In the genomic region with DNA sequence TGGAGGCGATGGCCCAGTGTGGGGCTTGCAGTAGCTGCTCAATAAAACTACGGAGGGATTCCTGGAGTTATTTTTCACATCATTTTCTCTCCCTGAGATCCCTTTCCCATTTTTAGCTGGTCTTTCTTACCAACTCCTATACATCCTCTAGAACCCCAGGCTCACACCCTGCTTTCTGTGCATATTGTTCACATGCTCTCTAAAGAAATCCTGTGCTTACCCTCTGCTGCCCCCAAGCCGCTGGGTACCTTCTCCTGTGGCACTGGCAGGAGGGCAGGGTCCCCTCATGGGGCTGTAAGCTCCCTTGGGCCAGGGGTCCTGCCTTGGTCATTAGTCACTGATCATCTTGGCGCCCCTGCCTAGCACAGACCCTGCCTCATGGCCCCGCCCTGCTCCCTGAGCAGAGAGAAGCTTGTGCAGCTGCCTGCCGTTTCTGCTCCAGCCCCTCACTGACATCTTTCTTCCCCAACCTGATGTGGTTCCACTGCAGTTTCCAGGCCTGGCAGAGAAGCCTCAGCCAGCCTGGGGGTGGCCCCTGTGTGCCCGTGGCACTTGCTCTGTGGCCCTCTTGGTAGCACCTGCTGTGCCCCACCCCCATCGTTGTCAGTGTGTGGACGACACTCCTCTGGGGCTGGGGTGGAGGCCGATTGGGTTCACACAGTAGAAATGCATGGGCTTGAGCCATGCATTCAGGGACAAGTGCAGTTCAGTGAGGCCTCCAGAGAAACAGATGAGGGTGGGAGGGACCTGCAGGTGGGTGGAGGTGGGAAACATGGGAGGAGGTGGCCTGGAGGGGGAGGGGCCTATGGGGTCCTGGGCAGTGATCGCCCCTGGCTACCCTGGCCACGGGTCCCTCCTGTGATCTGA, we compare ENCODE assay signal across 23 cellular contexts.
DNase-seq lines count a peak whose midpoint lies in the region; ATAC-seq, FAIRE-seq and TF ChIP-seq lines count a peak whose summit lies in the region.
"Had no signal": no experiment of that assay in that cellular context is flagged by ENCODE, and none has a peak within 500 bp of the region (broad histone marks: within the 10 kb centered on the region; RNA-seq: fewer than 3 reads in every experiment).

No MANE protein-coding gene starts in this region.

- TF ChIP-seq CTCF in right atrium auricular region (IDR thresholded peaks at IDR 0.05) = no peak
- TF ChIP-seq CTCF in lower lobe of right lung (IDR thresholded peaks at IDR 0.05) = no peak

- H3K4me1 Mint-ChIP-seq in central memory CD8-positive, alpha-beta T cell = peaks cover 46% of the 10 kb centered on the region
- H3K4me1 Mint-ChIP-seq in stimulated activated memory B cell treated with anti-CD40 and anti-IgM and Interleukin-4, amounts not matched to agents 10 μg/mL and 1 μg/mL and 100 μg/mL, for 72 hours = peaks cover 22% of the 10 kb centered on the region
- peaks cover 17% of the 10 kb centered on the region for H3K4me1 Mint-ChIP-seq in activated CD4-positive, alpha-beta memory T cell treated with anti-CD3 and anti-CD28 coated beads for 36 hours (ENCODE audit: low read depth)

- no peak for FAIRE-seq in GM12892 (lab: Jason Lieb, UNC)
- FAIRE-seq: A549, H54 had no signal

- CTCF ChIA-PET in activated CD4-positive, alpha-beta memory T cell treated with anti-CD3 and anti-CD28 coated beads for 36 hours (lab: Charles Lee) = interaction anchor here (3.2 kb wide), 1 partner anchor 12 kb away, joined by 14 read pairs; no protein-coding TSS in a partner anchor

- TF ChIP-seq POLR2A in GM12892 (IDR thresholded peaks at IDR 0.05; ENCODE audit: low read depth, low read length) = no peak

- DNase-seq in Right ventricle myocardium superior = peak; percentile 17
- no peak for DNase-seq in right atrium auricular region (ENCODE audit: low spot score)
- no peak for DNase-seq in central memory CD8-positive, alpha-beta T cell (ENCODE audit: low spot score in 2 of 2)
- peak; percentile 36 for DNase-seq in lower lobe of right lung
- no peak for DNase-seq in stimulated activated CD4-positive, alpha-beta T cell treated with anti-CD3 and anti-CD28 coated beads, Interleukin-2, amount 100 ng/mL, for 24 hours
- DNase-seq in GM12892 (ENCODE audit: insufficient read length) = no peak
- no peak for DNase-seq in activated CD4-positive, alpha-beta memory T cell treated with anti-CD3 and anti-CD28 coated beads for 36 hours
- DNase-seq: C1 segment of cervical spinal cord, DMS79 treated with DMSO at 0.1 percent for 48 hours, HFFc6, IMR-90, MG63, NCI-H1092, NCI-H1436 treated with DMSO at 0.1 percent for 48 hours, NCI-H2029, NCI-H526, PC-3, RPMI8226, SIG-M5 had no signal

- peak overlapping the region; percentile 36 for H3K27ac Mint-ChIP-seq in central memory CD8-positive, alpha-beta T cell (ENCODE audit: low read depth)
- H3K27ac Mint-ChIP-seq in stimulated activated memory B cell treated with anti-CD40 and anti-IgM and Interleukin-4, amounts not matched to agents 10 μg/mL and 1 μg/mL and 100 μg/mL, for 72 hours = no peak overlapping the region
- H3K27ac Mint-ChIP-seq in activated CD4-positive, alpha-beta memory T cell treated with anti-CD3 and anti-CD28 coated beads for 36 hours = no peak overlapping the region
- H3K27ac Mint-ChIP-seq: HFFc6 had no signal

- H3K27ac ChIP-seq in right atrium auricular region = no peak overlapping the region
- no peak overlapping the region for H3K27ac ChIP-seq in lower lobe of right lung
- H3K27ac ChIP-seq: A549, HL-60 had no signal

- POLR2A ChIA-PET in activated CD4-positive, alpha-beta memory T cell treated with anti-CD3 and anti-CD28 coated beads for 36 hours (lab: Charles Lee) = no interaction called here

- H3K27me3 ChIP-seq in right atrium auricular region (no peaks in the 10 kb centered on the region), lower lobe of right lung (ENCODE audit: low read depth) (peaks cover 55% of the 10 kb centered on the region)
- H3K27me3 ChIP-seq: MG63 had no signal

- H3K4me3 ChIP-seq in right atrium auricular region (no peak overlapping the region), lower lobe of right lung (no peak overlapping the region)
- H3K4me3 ChIP-seq: A549, MG63 had no signal

- peak overlapping the region; percentile 77 for H3K4me3 Mint-ChIP-seq in central memory CD8-positive, alpha-beta T cell
- no peak overlapping the region for H3K4me3 Mint-ChIP-seq in stimulated activated memory B cell treated with anti-CD40 and anti-IgM and Interleukin-4, amounts not matched to agents 10 μg/mL and 1 μg/mL and 100 μg/mL, for 72 hours
- no peak overlapping the region for H3K4me3 Mint-ChIP-seq in activated CD4-positive, alpha-beta memory T cell treated with anti-CD3 and anti-CD28 coated beads for 36 hours
- H3K4me3 Mint-ChIP-seq: HFFc6 had no signal

- H3K36me3 ChIP-seq in right atrium auricular region (no peaks in the 10 kb centered on the region), lower lobe of right lung (no peaks in the 10 kb centered on the region)
- H3K36me3 ChIP-seq: MG63 had no signal

- no peaks in the 10 kb centered on the region for H3K9me3 ChIP-seq in right atrium auricular region
- peaks cover under 1% of the 10 kb centered on the region for H3K9me3 ChIP-seq in lower lobe of right lung
- H3K9me3 ChIP-seq: A549, MG63 had no signal

- no peaks in the 10 kb centered on the region for H3K9me3 Mint-ChIP-seq in central memory CD8-positive, alpha-beta T cell
- no peaks in the 10 kb centered on the region for H3K9me3 Mint-ChIP-seq in stimulated activated memory B cell treated with anti-CD40 and anti-IgM and Interleukin-4, amounts not matched to agents 10 μg/mL and 1 μg/mL and 100 μg/mL, for 72 hours
- no peaks in the 10 kb centered on the region for H3K9me3 Mint-ChIP-seq in activated CD4-positive, alpha-beta memory T cell treated with anti-CD3 and anti-CD28 coated beads for 36 hours
- H3K9me3 Mint-ChIP-seq: HFFc6 had no signal

- no peaks in the 10 kb centered on the region for H3K36me3 Mint-ChIP-seq in central memory CD8-positive, alpha-beta T cell (ENCODE audit: insufficient read depth)
- no peaks in the 10 kb centered on the region for H3K36me3 Mint-ChIP-seq in stimulated activated memory B cell treated with anti-CD40 and anti-IgM and Interleukin-4, amounts not matched to agents 10 μg/mL and 1 μg/mL and 100 μg/mL, for 72 hours
- H3K36me3 Mint-ChIP-seq in activated CD4-positive, alpha-beta memory T cell treated with anti-CD3 and anti-CD28 coated beads for 36 hours = no peaks in the 10 kb centered on the region

- no peak for ATAC-seq in Right ventricle myocardium superior (ENCODE audit: poor library complexity)
- ATAC-seq in central memory CD8-positive, alpha-beta T cell (replicated peaks; ENCODE audit: extremely low read depth, poor library complexity, severe bottlenecking) = no peak
- no peak for ATAC-seq in lower lobe of right lung
- ATAC-seq in stimulated activated memory B cell treated with anti-CD40 and anti-IgM and Interleukin-4, amounts not matched to agents 10 μg/mL and 1 μg/mL and 100 μg/mL, for 72 hours = peak; percentile 31
- ATAC-seq: A549, PC-3 had no signal

- peaks cover 9% of the 10 kb centered on the region for H3K27me3 Mint-ChIP-seq in central memory CD8-positive, alpha-beta T cell
- H3K27me3 Mint-ChIP-seq in stimulated activated memory B cell treated with anti-CD40 and anti-IgM and Interleukin-4, amounts not matched to agents 10 μg/mL and 1 μg/mL and 100 μg/mL, for 72 hours = peaks cover 64% of the 10 kb centered on the region
- peaks cover 22% of the 10 kb centered on the region for H3K27me3 Mint-ChIP-seq in activated CD4-positive, alpha-beta memory T cell treated with anti-CD3 and anti-CD28 coated beads for 36 hours

- peaks cover 0 to 6% of the 10 kb centered on the region in 2 donors for H3K4me1 ChIP-seq in right atrium auricular region
- H3K4me1 ChIP-seq in lower lobe of right lung = no peaks in the 10 kb centered on the region

- intact Hi-C loops in Right ventricle myocardium superior (cut with DNase I) (no loop called here), lower lobe of right lung (cut with DNase I) (no loop called here)
- intact Hi-C loops in activated CD4-positive, alpha-beta memory T cell treated with anti-CD3 and anti-CD28 coated beads for 36 hours (cut with micrococcal nuclease) = no loop called here

Comparison
In these comparisons a context has a peak if more than half of its experiments do, and no peak if none do; other contexts are left out.
1. DNase-seq: peak in Right ventricle myocardium superior (single experiment) and lower lobe of right lung (single experiment); none in right atrium auricular region (single experiment), central memory CD8-positive, alpha-beta T cell (0 of 2), stimulated activated CD4-positive, alpha-beta T cell treated with anti-CD3 and anti-CD28 coated beads, Interleukin-2, amount 100 ng/mL, for 24 hours (0 of 2), GM12892 (single experiment) and activated CD4-positive, alpha-beta memory T cell treated with anti-CD3 and anti-CD28 coated beads for 36 hours (single experiment).